In the genomic region with DNA sequence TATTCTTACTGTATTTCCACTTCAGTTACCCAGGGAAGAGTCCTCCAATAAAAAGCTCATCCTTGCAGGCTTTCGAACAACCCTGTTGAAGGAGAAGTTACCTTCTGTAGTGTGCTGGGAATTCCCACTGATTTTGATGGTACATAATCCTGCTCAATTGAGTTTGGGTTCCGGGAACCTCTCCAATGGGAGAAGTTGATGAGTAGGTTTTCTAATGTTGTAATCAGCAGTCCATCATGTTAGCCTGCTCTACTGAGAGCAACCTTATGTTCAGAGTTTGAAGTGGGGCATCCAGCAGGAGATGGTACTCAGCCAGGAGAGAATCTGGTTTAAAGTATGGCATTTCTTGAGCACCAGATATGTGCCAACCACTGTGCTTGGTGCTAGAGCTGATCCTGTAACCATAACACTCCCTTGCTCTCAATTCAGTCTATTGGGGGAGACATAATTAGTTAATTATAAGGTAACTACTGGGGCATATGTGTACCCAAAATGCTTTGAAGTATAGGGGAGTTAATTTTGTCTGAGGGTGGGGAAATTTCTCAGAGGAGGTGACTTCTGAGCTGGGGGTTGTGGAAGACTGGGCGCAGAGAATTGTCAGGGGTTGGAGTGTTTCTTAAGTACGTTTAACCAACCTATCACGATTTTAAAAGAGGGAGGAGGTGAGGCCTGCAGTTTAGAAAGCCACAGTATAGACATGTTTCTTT, we compare ENCODE assay signal across 8 cellular contexts. TPM values are rescaled to one million over a fixed set of nuclear protein-coding genes. Genes with fewer than 3 reads are reported as not detected.
DNase-seq lines count a peak whose midpoint lies in the region; ATAC-seq, FAIRE-seq and TF ChIP-seq lines count a peak whose summit lies in the region.

No MANE protein-coding gene starts in this region.

- DNase-seq in heart right ventricle, result no peak
- DNase-seq in Right ventricle myocardium superior, result no peak
- DNase-seq in activated naive CD8-positive, alpha-beta T cell treated with anti-CD3 and anti-CD28 coated beads, Interleukin-2, amount 50 U/mL, for 24 hours, result no peak
- DNase-seq in lower lobe of right lung, result no peak
- DNase-seq in aorta, result no peak
- DNase-seq in stimulated activated CD4-positive, alpha-beta T cell treated with anti-CD3 and anti-CD28 coated beads, Interleukin-4, amount 100 ng/mL, for 4 hours, result no peak
- DNase-seq in GM12891 (ENCODE audit: insufficient read length, low spot score), result no peak
- DNase-seq in HuH-7.5 (ENCODE audit: low spot score), result no peak

- no peaks in the 10 kb centered on the region for H3K9me3 Mint-ChIP-seq in activated naive CD8-positive, alpha-beta T cell treated with anti-CD3 and anti-CD28 coated beads, Interleukin-2, amount 50 U/mL, for 24 hours

- H3K4me3 ChIP-seq in heart right ventricle, result peak overlapping the region in 9 of 10 donors; percentile 81 to 100 (median 92)
- H3K4me3 ChIP-seq in lower lobe of right lung, result peak overlapping the region; percentile 96
- H3K4me3 ChIP-seq in aorta (ENCODE audit: low read length in 2 of 2), result peak overlapping the region; percentile 18 to 94

- ATAC-seq in heart right ventricle (no peak), Right ventricle myocardium superior (ENCODE audit: poor library complexity) (no peak), lower lobe of right lung (peak in 1 of 2 donors; percentile 37), aorta (ENCODE audit: low FRiP score) (no peak)
- ATAC-seq in activated naive CD8-positive, alpha-beta T cell treated with anti-CD3 and anti-CD28 coated beads, Interleukin-2, amount 50 U/mL, for 24 hours, result no peak

- H3K27ac ChIP-seq in heart right ventricle, result peak overlapping the region in 3 of 10 donors; percentile 94 to 100 (median 97)
- peak overlapping the region; percentile 100 for H3K27ac ChIP-seq in lower lobe of right lung
- H3K27ac ChIP-seq in aorta (ENCODE audit: low read depth in 1 of 2, low read length in 2 of 2), result peak overlapping the region in 1 of 2 donors; percentile 10

- no peaks in the 10 kb centered on the region for H3K27me3 Mint-ChIP-seq in activated naive CD8-positive, alpha-beta T cell treated with anti-CD3 and anti-CD28 coated beads, Interleukin-2, amount 50 U/mL, for 24 hours

- H3K27me3 ChIP-seq in heart right ventricle (no peaks in the 10 kb centered on the region), lower lobe of right lung (ENCODE audit: low read depth) (no peaks in the 10 kb centered on the region), aorta (ENCODE audit: control insufficient read depth in 1 of 2, insufficient read depth in 2 of 2, low read length in 1 of 2) (no peaks in the 10 kb centered on the region)

- H3K36me3 ChIP-seq in heart right ventricle (peaks cover 0 to 11% (median 0%) of the 10 kb centered on the region in 9 donors), lower lobe of right lung (no peaks in the 10 kb centered on the region), aorta (ENCODE audit: control insufficient read depth in 1 of 2, insufficient read depth in 2 of 2, low read length in 1 of 2) (no peaks in the 10 kb centered on the region)

- peaks cover 71% of the 10 kb centered on the region for H3K4me1 Mint-ChIP-seq in activated naive CD8-positive, alpha-beta T cell treated with anti-CD3 and anti-CD28 coated beads, Interleukin-2, amount 50 U/mL, for 24 hours

- H3K4me1 ChIP-seq in heart right ventricle (peaks cover 6 to 66% (median 59%) of the 10 kb centered on the region in 9 donors), lower lobe of right lung (peaks cover 53% of the 10 kb centered on the region), aorta (ENCODE audit: control insufficient read depth in 1 of 2, insufficient read depth in 2 of 2, low read length in 2 of 2) (peaks cover 3 to 13% of the 10 kb centered on the region in 2 donors)

- intact Hi-C loops in heart right ventricle (cut with DNase I) (loop anchor here in 3 of 10 donors (2.0 to 5.0 kb wide), 2 partner anchors 16 to 42 kb away; no protein-coding TSS in a partner anchor), Right ventricle myocardium superior (cut with DNase I) (no loop called here), lower lobe of right lung (cut with DNase I) (no loop called here), aorta (cut with DNase I) (loop anchor here in 1 of 2 donors (5.0 kb wide), 1 partner anchor 37 kb away; no protein-coding TSS in a partner anchor)

- no peak for TF ChIP-seq POLR2A in GM12891 (IDR thresholded peaks at IDR 0.05; ENCODE audit: low read depth, low read length)

- H3K36me3 Mint-ChIP-seq in activated naive CD8-positive, alpha-beta T cell treated with anti-CD3 and anti-CD28 coated beads, Interleukin-2, amount 50 U/mL, for 24 hours (ENCODE audit: low read depth), result peaks cover 58% of the 10 kb centered on the region

- H3K9me3 ChIP-seq in heart right ventricle (no peaks in the 10 kb centered on the region), lower lobe of right lung (no peaks in the 10 kb centered on the region), aorta (ENCODE audit: control insufficient read depth, low read length) (no peaks in the 10 kb centered on the region)

- TF ChIP-seq CTCF in heart right ventricle (IDR thresholded peaks at IDR 0.05) (no peak), lower lobe of right lung (IDR thresholded peaks at IDR 0.05) (no peak)

- peak overlapping the region; percentile 89 for H3K27ac Mint-ChIP-seq in activated naive CD8-positive, alpha-beta T cell treated with anti-CD3 and anti-CD28 coated beads, Interleukin-2, amount 50 U/mL, for 24 hours

- no peak for FAIRE-seq in GM12891 (lab: Jason Lieb, UNC)

- peak overlapping the region; percentile 92 for H3K4me3 Mint-ChIP-seq in activated naive CD8-positive, alpha-beta T cell treated with anti-CD3 and anti-CD28 coated beads, Interleukin-2, amount 50 U/mL, for 24 hours

- 47 to 56% methylated on average over 5 of the region's 5 CpGs for WGBS in heart right ventricle, 2 donors
- 37 to 41% methylated on average over 5 of the region's 5 CpGs for WGBS in aorta, 2 donors

TF ChIP-seq in GM12891, 5 proteins besides CTCF, POLR2A, EP300 and RAD21:
- TF ChIP-seq PAX5 (IDR thresholded peaks at IDR 0.05; ENCODE audit: insufficient read depth, low read length, severe bottlenecking) (no peak), POLR2AphosphoS5 (IDR thresholded peaks at IDR 0.05; ENCODE audit: low read depth, low read length) (no peak), TAF1 (IDR thresholded peaks at IDR 0.05; ENCODE audit: low read depth, low read length) (no peak), POU2F2 (IDR thresholded peaks at IDR 0.05; ENCODE audit: low read depth, low read length) (no peak), SPI1 (IDR thresholded peaks at IDR 0.05; ENCODE audit: low read depth, low read length) (no peak)

RNA-seq across cellular contexts. Expression of gene TOP1, which starts 2.1 kb away (rescaled TPM):
- 10 to 100 TPM; 19.3 to 28.3 (median 23.8) TPM for total RNA-seq in heart right ventricle
- polyA plus RNA-seq in heart right ventricle, result 10 to 100 TPM; 13.5 to 15.0 TPM
- total RNA-seq in Right ventricle myocardium superior, result 20.6 TPM
- 52.0 TPM for total RNA-seq in lower lobe of right lung
- 10 to 100 TPM; 30.1 to 32.4 TPM for total RNA-seq in aorta
- 10 to 100 TPM; 15.6 to 18.2 TPM for polyA plus RNA-seq in aorta
- 67.2 TPM for polyA plus RNA-seq in GM12891 (2012; ENCODE audit: low read depth, missing spikeins)
